ENCODE assay signal across 8 cellular contexts in genomic region chr5:141475625-141476131, GRCh38. TPM values are rescaled to one million over a fixed set of nuclear protein-coding genes. Genes with fewer than 3 reads are reported as not detected.
A peak's percentile ranks its signal among the peaks of the same experiment; 100 is the strongest.
DNase-seq lines count a peak whose midpoint lies in the region; ATAC-seq and TF ChIP-seq lines count a peak whose summit lies in the region.

Gene PCDHGC3 (plus strand): TSS chr5:141475966. CDS start chr5:141476117, 151 bp downstream.

- peak; percentile 97 for ATAC-seq in GM21360 (IDR thresholded peaks at IDR 0.05; ENCODE audit: unreplicated experiment)

- peak within 1 kb of the TSS; percentile 38 for H3K27ac Mint-ChIP-seq in activated naive CD4-positive, alpha-beta T cell treated with anti-CD3 and anti-CD28 coated beads, Interleukin-2, amount 50 U/mL, for 24 hours
- H3K27ac Mint-ChIP-seq in neural crest cell (ENCODE audit: unreplicated experiment) (peak within 1 kb of the TSS; percentile 96), type B pancreatic cell (peak within 1 kb of the TSS; percentile 85)

- H3K4me3 Mint-ChIP-seq in activated naive CD4-positive, alpha-beta T cell treated with anti-CD3 and anti-CD28 coated beads, Interleukin-2, amount 50 U/mL, for 24 hours: peak within 1 kb of the TSS; percentile 94
- H3K4me3 Mint-ChIP-seq in neural crest cell: peak within 1 kb of the TSS; percentile 99
- peak within 1 kb of the TSS; percentile 99 for H3K4me3 Mint-ChIP-seq in type B pancreatic cell

- H3K4me1 Mint-ChIP-seq in activated naive CD4-positive, alpha-beta T cell treated with anti-CD3 and anti-CD28 coated beads, Interleukin-2, amount 50 U/mL, for 24 hours: peaks cover 28% of the 10 kb centered on the region
- peaks cover 52% of the 10 kb centered on the region for H3K4me1 Mint-ChIP-seq in neural crest cell
- peaks cover 9% of the 10 kb centered on the region for H3K4me1 Mint-ChIP-seq in type B pancreatic cell (ENCODE audit: unreplicated experiment)

- DNase-seq in DMS153 (lab: John Stamatoyannopoulos, UW): peak; percentile 65
- DNase-seq in HK-2 (ENCODE audit: unreplicated experiment): peak; percentile 86
- peak; percentile 53 to 69 for DNase-seq in NOMO-1 (lab: John Stamatoyannopoulos, UW; ENCODE audit: unreplicated experiment in 2 of 2)
- DNase-seq in globus pallidus (ENCODE audit: low spot score): peak; percentile 85
- peak; percentile 72 for DNase-seq in neural crest cell (ENCODE audit: low read depth, low spot score)
- no peak for DNase-seq in type B pancreatic cell (ENCODE audit: extremely low spot score, unreplicated experiment)

- H3K9me3 Mint-ChIP-seq in activated naive CD4-positive, alpha-beta T cell treated with anti-CD3 and anti-CD28 coated beads, Interleukin-2, amount 50 U/mL, for 24 hours: no peaks in the 10 kb centered on the region
- H3K9me3 Mint-ChIP-seq in neural crest cell: no peaks in the 10 kb centered on the region
- H3K9me3 Mint-ChIP-seq in type B pancreatic cell: no peaks in the 10 kb centered on the region

- H3K27me3 Mint-ChIP-seq in activated naive CD4-positive, alpha-beta T cell treated with anti-CD3 and anti-CD28 coated beads, Interleukin-2, amount 50 U/mL, for 24 hours: peaks cover 47% of the 10 kb centered on the region
- H3K27me3 Mint-ChIP-seq in neural crest cell (ENCODE audit: low read depth) (no peaks in the 10 kb centered on the region), type B pancreatic cell (peaks cover 13% of the 10 kb centered on the region)

- TF ChIP-seq CTCF in neural crest cell (conservative IDR thresholded peaks at IDR 0.05) (no peak), type B pancreatic cell (conservative IDR thresholded peaks at IDR 0.05) (peak; percentile 41)

- peaks cover 2% of the 10 kb centered on the region for H3K36me3 Mint-ChIP-seq in activated naive CD4-positive, alpha-beta T cell treated with anti-CD3 and anti-CD28 coated beads, Interleukin-2, amount 50 U/mL, for 24 hours
- peaks cover 34% of the 10 kb centered on the region for H3K36me3 Mint-ChIP-seq in neural crest cell (ENCODE audit: low read depth)
- peaks cover 35% of the 10 kb centered on the region for H3K36me3 Mint-ChIP-seq in type B pancreatic cell

RNA-seq across cellular contexts. Expression of gene PCDHGC3, which starts in this region (rescaled TPM):
- total RNA-seq in neural crest cell: 98.2 and 107 TPM in 2 replicates
- 11.0 and 60.3 TPM in 2 replicates for total RNA-seq in type B pancreatic cell (ENCODE audit: low replicate concordance)

Comparison
In these comparisons a context has a peak if more than half of its experiments do, and no peak if none do; other contexts are left out.
1. H3K27ac Mint-ChIP-seq: peak in every context shown above with its lines; median percentile 96 in neural crest cell; 85 in type B pancreatic cell; 38 in activated naive CD4-positive, alpha-beta T cell treated with anti-CD3 and anti-CD28 coated beads, Interleukin-2, amount 50 U/mL, for 24 hours.